In the genomic region with DNA sequence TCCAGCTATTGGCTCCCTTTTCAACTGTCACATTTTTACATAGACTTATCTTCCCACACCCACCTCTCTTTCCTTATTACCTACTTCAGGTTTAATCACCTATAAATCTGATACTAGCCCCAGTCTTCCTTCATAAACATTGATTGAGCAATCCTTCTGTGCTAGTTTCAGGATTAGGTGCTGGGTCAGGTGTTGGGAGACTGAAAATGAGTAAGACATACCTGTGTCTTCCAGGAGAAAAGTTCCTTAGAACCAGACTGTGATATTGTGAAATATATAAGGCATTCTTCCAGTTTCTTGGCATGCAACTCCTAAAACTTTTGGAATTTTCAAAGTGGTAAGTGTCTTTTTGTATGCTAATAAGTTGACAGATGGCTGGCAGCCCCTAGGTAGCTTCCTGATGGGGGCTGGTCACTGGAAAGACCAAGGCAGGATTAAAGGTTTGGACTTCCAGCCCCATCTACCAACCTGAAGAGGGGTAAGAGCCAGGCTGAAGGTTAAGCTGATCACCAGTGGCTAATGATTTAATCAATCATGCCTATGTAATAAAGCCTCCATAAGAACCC, we compare ENCODE assay signal across 21 cellular contexts. TPM values are rescaled to one million over a fixed set of nuclear protein-coding genes. Genes with fewer than 3 reads are reported as not detected.
A peak's percentile ranks its signal among the peaks of the same experiment; 100 is the strongest.
DNase-seq lines count a peak whose midpoint lies in the region; ATAC-seq, FAIRE-seq and TF ChIP-seq lines count a peak whose summit lies in the region.
"Had no signal": no experiment of that assay in that cellular context is flagged by ENCODE, and none has a peak within 500 bp of the region (broad histone marks: within the 10 kb centered on the region; RNA-seq: fewer than 3 reads in every experiment).

No MANE protein-coding gene starts in this region.

- H3K27ac ChIP-seq in HepG2 (ENCODE audit: extremely low read length, insufficient read depth, low read length) (no peak overlapping the region), right lobe of liver (no peak overlapping the region), breast epithelium (peak overlapping the region; percentile 56 to 71), vagina (peak overlapping the region; percentile 19), A673 (ENCODE audit: low read depth, low read length, poor library complexity, severe bottlenecking) (no peak overlapping the region), stomach (no peak overlapping the region)
- H3K27ac ChIP-seq: brain microvascular endothelial cell, prostate gland had no signal

- no peak overlapping the region for H2AFZ ChIP-seq in HepG2 (ENCODE audit: low read length)

- DNase-seq in HepG2 (ENCODE audit: low spot score) (no peak), right lobe of liver (no peak), breast epithelium (ENCODE audit: low spot score in 2 of 2) (no peak), left colon (no peak), vagina (ENCODE audit: extremely low spot score in 2 of 2) (no peak), NCI-H1092 (lab: John Stamatoyannopoulos, UW) (no peak), A673 (ENCODE audit: low spot score) (no peak), stomach (no peak)
- DNase-seq: activated CD4-positive, alpha-beta memory T cell treated with anti-CD3 and anti-CD28 coated beads for 36 hours; activated T-cell treated with anti-CD3 and anti-CD28 coated beads, Interleukin-2, amount 50 U/mL, for 24 hours; brain microvascular endothelial cell; DMS79; KG1; naive B cell; NCI-H446; stimulated activated CD4-positive, alpha-beta T cell treated with anti-CD3 and anti-CD28 coated beads, Interleukin-15, amount 100 ng/mL, for 24 hours; stimulated activated naive CD4-positive, alpha-beta T cell treated with Interleukin-2 at 50 U/mL for 16 hours; SW 1271 had no signal

- ATAC-seq in HepG2 (no peak), right lobe of liver (no peak), left colon (peak; percentile 27)
- ATAC-seq: activated naive CD4-positive, alpha-beta T cell treated with anti-CD3 and anti-CD28 coated beads, Interleukin-2, amount 50 U/mL, for 72 hours had no signal

- BruUV-seq in HepG2 (replicated peaks; lab: Mats Ljungman, UMichigan) (no TSS peak), A673 (replicated peaks; lab: Mats Ljungman, UMichigan) (no TSS peak)

- POLR2A ChIA-PET in HepG2 (lab: Yijun Ruan, JAX) (no interaction called here), A673 (lab: Charles Lee; ENCODE audit: low non-redundant PET) (no interaction called here)

- H3K79me2 ChIP-seq in HepG2 (ENCODE audit: insufficient read depth, low read length): peaks cover 83% of the 10 kb centered on the region

- H3K36me3 ChIP-seq in HepG2 (replicated peaks in 1 of 2; ENCODE audit: control insufficient read depth in 1 of 2, insufficient read depth in 2 of 2, low read length in 2 of 2): no peaks in the 10 kb centered on the region; a peak in 1 of 5 replicates
- H3K36me3 ChIP-seq in right lobe of liver: no peaks in the 10 kb centered on the region
- H3K36me3 ChIP-seq in breast epithelium: no peaks in the 10 kb centered on the region
- no peaks in the 10 kb centered on the region for H3K36me3 ChIP-seq in vagina
- H3K36me3 ChIP-seq in A673 (ENCODE audit: insufficient read depth, low read length, poor library complexity, severe bottlenecking): no peaks in the 10 kb centered on the region
- no peaks in the 10 kb centered on the region for H3K36me3 ChIP-seq in stomach
- H3K36me3 ChIP-seq: brain microvascular endothelial cell, prostate gland had no signal

- CTCF ChIA-PET in HepG2 (lab: Yijun Ruan, JAX; ENCODE audit: low intra/inter-chr PET ratio, low total read pairs): no interaction called here
- CTCF ChIA-PET in A673 (lab: Charles Lee): interaction anchor here (0.5 kb wide), 1 partner anchor 937 kb away, joined by 3 read pairs; no protein-coding TSS in a partner anchor

- H3K27me3 ChIP-seq in HepG2 (ENCODE audit: control insufficient read depth in 1 of 2, insufficient read depth in 2 of 2, low read length in 2 of 2) (no peaks in the 10 kb centered on the region; a peak in 1 of 5 replicates), right lobe of liver (no peaks in the 10 kb centered on the region), breast epithelium (no peaks in the 10 kb centered on the region), vagina (no peaks in the 10 kb centered on the region), A673 (replicated peaks; ENCODE audit: insufficient read depth, low read depth, low read length, poor library complexity) (no peaks in the 10 kb centered on the region), stomach (no peaks in the 10 kb centered on the region)
- H3K27me3 ChIP-seq: brain microvascular endothelial cell had no signal

- TF ChIP-seq RAD21 in HepG2 (CRISPR knock-in tag; IDR thresholded peaks at IDR 0.05): no peak

- TF ChIP-seq CTCF in HepG2 (CRISPR knock-in tag; IDR thresholded peaks at IDR 0.05) (no peak), right lobe of liver (IDR thresholded peaks at IDR 0.05) (no peak), breast epithelium (IDR thresholded peaks at IDR 0.05) (no peak), vagina (IDR thresholded peaks at IDR 0.05) (no peak), A673 (conservative IDR thresholded peaks at IDR 0.05; ENCODE audit: low read depth, low read length) (no peak), stomach (IDR thresholded peaks at IDR 0.05) (no peak)

- H3K4me1 ChIP-seq in HepG2 (ENCODE audit: insufficient read depth, low read length): peaks cover 36% of the 10 kb centered on the region
- peaks cover 0 to 30% (median 14%) of the 10 kb centered on the region in 4 donors for H3K4me1 ChIP-seq in right lobe of liver
- H3K4me1 ChIP-seq in breast epithelium: peaks cover 6 to 20% of the 10 kb centered on the region in 2 donors
- H3K4me1 ChIP-seq in vagina: peaks cover 62% of the 10 kb centered on the region
- peaks cover 58% of the 10 kb centered on the region for H3K4me1 ChIP-seq in A673 (ENCODE audit: insufficient read depth, low read length, poor library complexity, severe bottlenecking)
- H3K4me1 ChIP-seq in stomach: peaks cover 0 to 60% (median 31%) of the 10 kb centered on the region in 4 donors
- H3K4me1 ChIP-seq: prostate gland had no signal

- no peak overlapping the region for H3K4me3 ChIP-seq in HepG2 (replicated peaks in 1 of 3; ENCODE audit: insufficient read depth in 1 of 3, low read depth in 2 of 3, low read length in 3 of 3)
- H3K4me3 ChIP-seq in right lobe of liver: no peak overlapping the region
- H3K4me3 ChIP-seq in breast epithelium: no peak overlapping the region
- H3K4me3 ChIP-seq in vagina: no peak overlapping the region
- H3K4me3 ChIP-seq in A673 (ENCODE audit: low read depth, low read length, poor library complexity, severe bottlenecking): no peak overlapping the region
- H3K4me3 ChIP-seq in stomach: no peak overlapping the region
- H3K4me3 ChIP-seq: prostate gland had no signal

- no peak for TF ChIP-seq POLR2A in HepG2 (IDR thresholded peaks at IDR 0.05; ENCODE audit: insufficient read depth in 1 of 2, low read depth in 2 of 2, low read length in 2 of 2)
- no peak for TF ChIP-seq POLR2A in right lobe of liver (IDR thresholded peaks at IDR 0.05)
- TF ChIP-seq POLR2A in breast epithelium (IDR thresholded peaks at IDR 0.05): no peak
- no peak for TF ChIP-seq POLR2A in vagina (IDR thresholded peaks at IDR 0.05)
- TF ChIP-seq POLR2A in stomach (IDR thresholded peaks at IDR 0.05): no peak

- H3K9me3 ChIP-seq in HepG2 (ENCODE audit: low read length): no peaks in the 10 kb centered on the region
- H3K9me3 ChIP-seq in right lobe of liver: no peaks in the 10 kb centered on the region
- H3K9me3 ChIP-seq in breast epithelium: no peaks in the 10 kb centered on the region
- H3K9me3 ChIP-seq in vagina: no peaks in the 10 kb centered on the region
- H3K9me3 ChIP-seq in A673 (ENCODE audit: low read depth, low read length, poor library complexity, severe bottlenecking): no peaks in the 10 kb centered on the region
- H3K9me3 ChIP-seq in stomach: no peaks in the 10 kb centered on the region
- H3K9me3 ChIP-seq: prostate gland had no signal

- in situ Hi-C loops in HepG2 (cut with HindIII; ENCODE audit: extremely low pct_ligation_motif_present, low pct_unique_long_range_greater_than_20kb): no loop called here

- TF ChIP-seq EP300 in HepG2 (IDR thresholded peaks at IDR 0.05; ENCODE audit: low read depth in 2 of 2, low read length in 2 of 2) (no peak), HepG2 (CRISPR knock-in tag; IDR thresholded peaks at IDR 0.05; ENCODE audit: borderline replicate concordance) (no peak), stomach (IDR thresholded peaks at IDR 0.05) (no peak)

- no peak overlapping the region for H3K4me2 ChIP-seq in HepG2 (ENCODE audit: low read depth, low read length)

- H3K9ac ChIP-seq in HepG2 (ENCODE audit: insufficient read depth, low read depth, low read length): no peak overlapping the region

- FAIRE-seq in HepG2 (lab: Jason Lieb, UNC): no peak
- FAIRE-seq: urothelium cell line had no signal

- H4K20me1 ChIP-seq in HepG2 (ENCODE audit: insufficient read depth, low read length): 0 out of 2 replicates have a peak, but pooled peaks cover 11% of the 10 kb centered on the region

- intact Hi-C loops in HepG2 (cut with micrococcal nuclease; ENCODE audit: unreplicated experiment): no loop called here
- intact Hi-C loops in right lobe of liver (cut with DNase I): no loop called here
- intact Hi-C loops in breast epithelium (cut with DNase I; ENCODE audit: low total_unique reads): no loop called here
- intact Hi-C loops in left colon (cut with DNase I, micrococcal nuclease): loop anchor here in 1 of 2 donors (10.0 kb wide), 1 partner anchor 64 kb away; no protein-coding TSS in a partner anchor
- intact Hi-C loops in vagina (cut with DNase I): no loop called here
- intact Hi-C loops in A673 (cut with micrococcal nuclease; ENCODE audit: unreplicated experiment): no loop called here
- intact Hi-C loops in stomach (cut with DNase I; ENCODE audit: low total_unique reads): no loop called here

RNA-seq across cellular contexts. Expression of gene ANO6, which starts 4.6 kb away (rescaled TPM):
- total RNA-seq in HepG2 (2016; rRNA removed; fragmentation: Illumina TruSeq; extraction: Trizol): 45.8 and 57.1 TPM in 2 replicates
- total RNA-seq in HepG2 (2016; cell fraction: cytosol; rRNA removed; fragmentation: Illumina TruSeq; extraction: Trizol; ENCODE audit: low read depth): 10.4 and 10.9 TPM in 2 replicates
- total RNA-seq in HepG2 (2016; cell fraction: insoluble cytoplasmic fraction; rRNA removed; fragmentation: Illumina TruSeq; extraction: Trizol): 46.6 and 56.5 TPM in 2 replicates
- 24.2 and 24.6 TPM in 2 replicates for total RNA-seq in HepG2 (2016; cell fraction: membrane; rRNA removed; fragmentation: Illumina TruSeq; extraction: Trizol)
- total RNA-seq in HepG2 (2016; cell fraction: nucleus; rRNA removed; fragmentation: Illumina TruSeq; extraction: Trizol): 64.7 and 71.5 TPM in 2 replicates
- polyA plus RNA-seq in HepG2 (2011; rRNA removed): 30.3 and 37.8 TPM in 2 replicates
- polyA plus RNA-seq in HepG2 (2011; cell fraction: cytosol; rRNA removed): 22.9 and 31.2 TPM in 2 replicates
- 13.8 and 15.5 TPM in 2 replicates for polyA plus RNA-seq in HepG2 (2011; cell fraction: nucleus; rRNA removed)
- polyA plus RNA-seq in HepG2 (2012): 41.1 and 43.6 TPM in 2 replicates
- polyA plus RNA-seq in HepG2 (2016; cell fraction: cytosol; fragmentation: Illumina TruSeq; extraction: Trizol; ENCODE audit: low read depth): 2.1 and 2.3 TPM in 2 replicates
- 36.6 and 38.9 TPM in 2 replicates for polyA plus RNA-seq in HepG2 (2016; cell fraction: insoluble cytoplasmic fraction; fragmentation: Illumina TruSeq; extraction: Trizol; ENCODE audit: low read depth)
- polyA plus RNA-seq in HepG2 (2016; cell fraction: membrane; fragmentation: Illumina TruSeq; extraction: Trizol; ENCODE audit: low read depth): 8.9 and 9.1 TPM in 2 replicates
- polyA plus RNA-seq in HepG2 (2016; cell fraction: nucleus; fragmentation: Illumina TruSeq; extraction: Trizol; ENCODE audit: insufficient read depth, low read depth): 48.3 and 49.0 TPM in 2 replicates
- polyA minus RNA-seq in HepG2 (2011; rRNA and poly(A)+ RNA removed; ENCODE audit: low replicate concordance): 21.5 and 54.3 TPM in 2 replicates
- 52.1 and 54.6 TPM in 2 replicates for polyA minus RNA-seq in HepG2 (2011; cell fraction: cytosol; rRNA and poly(A)+ RNA removed)
- polyA minus RNA-seq in HepG2 (2011; cell fraction: nucleus; rRNA and poly(A)+ RNA removed): 50.3 and 60.4 TPM in 2 replicates
- 10 to 100 TPM; 41.8 to 78.5 (median 48.9) TPM for total RNA-seq in right lobe of liver
- 100 to 1,000 TPM in 1 of 3 donors, 10 to 100 TPM in 2; 71.8 to 141 (median 76.5) TPM for total RNA-seq in breast epithelium
- 10 to 100 TPM; 10.3 to 15.4 TPM for total RNA-seq in left colon
- total RNA-seq in vagina: 48.4 TPM
- total RNA-seq in A673 (2021): 59.3 TPM in 2 replicates
- total RNA-seq in stomach: 10 to 100 TPM in 4 of 5 donors, 1 to 10 TPM in 1; 8.1 to 78.8 (median 43.3) TPM
- polyA plus RNA-seq in stomach: 1 to 10 TPM; 4.4 to 7.3 (median 4.7) TPM

Comparison
In these comparisons a context has a peak if more than half of its experiments do, and no peak if none do; other contexts are left out.
1. H3K27ac ChIP-seq: peak in breast epithelium (2 of 2) and vagina (single experiment); none in HepG2 (single experiment), right lobe of liver (0 of 3), A673 (single experiment) and stomach (0 of 5).